In the genomic region with DNA sequence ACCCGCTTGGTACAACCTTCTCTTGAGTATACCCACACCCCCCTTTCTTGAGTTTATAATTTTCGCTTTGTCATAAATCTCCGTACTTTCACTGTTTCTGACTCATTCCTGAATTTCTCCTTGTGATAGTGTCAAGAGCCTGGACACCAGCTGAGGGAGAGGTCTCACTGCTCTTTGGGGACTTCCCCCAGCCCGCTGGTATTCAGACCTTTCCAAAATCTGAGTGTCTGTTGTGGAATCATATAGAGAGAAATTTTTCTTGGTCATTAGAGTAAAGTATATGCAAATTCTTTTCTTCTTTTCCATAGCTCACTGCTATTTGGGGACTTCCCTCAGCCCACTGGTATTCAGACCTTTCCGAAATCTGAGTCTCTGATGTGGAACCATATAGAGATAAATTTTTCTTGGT, we compare ENCODE assay signal across 13 cellular contexts. TPM values are rescaled to one million over a fixed set of nuclear protein-coding genes. Genes with fewer than 3 reads are reported as not detected.
DNase-seq lines count a peak whose midpoint lies in the region; ATAC-seq, FAIRE-seq and TF ChIP-seq lines count a peak whose summit lies in the region.
"Had no signal": no experiment of that assay in that cellular context is flagged by ENCODE, and none has a peak within 500 bp of the region (broad histone marks: within the 10 kb centered on the region; RNA-seq: fewer than 3 reads in every experiment).

No MANE protein-coding gene starts in this region.

- H3K27ac Mint-ChIP-seq in activated CD4-positive, alpha-beta memory T cell treated with anti-CD3 and anti-CD28 coated beads for 36 hours: no peak overlapping the region
- no peak overlapping the region for H3K27ac Mint-ChIP-seq in activated CD4-positive, alpha-beta memory T cell treated with anti-CD3 and anti-CD28 coated beads, Interleukin-2, amount 10 ng/mL, durations not matched to agents 7 days and 5 days
- peak overlapping the region in 3 of 6 donors; percentile 25 to 79 (median 44) for H3K27ac Mint-ChIP-seq in naive B cell
- H3K27ac Mint-ChIP-seq: endodermal cell; progenitor cell of endocrine pancreas; T-helper 1 cell treated with Interleukin-12 subunit alpha and Interleukin-12 subunit beta and Interleukin-4 antibody, amounts not matched to agents 30 μg/mL and 1 μg/mL, for 36 hours had no signal

- no peaks in the 10 kb centered on the region for H3K27me3 Mint-ChIP-seq in activated CD4-positive, alpha-beta memory T cell treated with anti-CD3 and anti-CD28 coated beads for 36 hours
- H3K27me3 Mint-ChIP-seq in activated CD4-positive, alpha-beta memory T cell treated with anti-CD3 and anti-CD28 coated beads, Interleukin-2, amount 10 ng/mL, durations not matched to agents 7 days and 5 days: peaks cover 5% of the 10 kb centered on the region
- H3K27me3 Mint-ChIP-seq in naive B cell: no peaks in the 10 kb centered on the region
- H3K27me3 Mint-ChIP-seq: progenitor cell of endocrine pancreas had no signal

- H3K4me1 Mint-ChIP-seq in activated CD4-positive, alpha-beta memory T cell treated with anti-CD3 and anti-CD28 coated beads for 36 hours (ENCODE audit: low read depth): peaks cover 33% of the 10 kb centered on the region
- H3K4me1 Mint-ChIP-seq in activated CD4-positive, alpha-beta memory T cell treated with anti-CD3 and anti-CD28 coated beads, Interleukin-2, amount 10 ng/mL, durations not matched to agents 7 days and 5 days: peaks cover 8% of the 10 kb centered on the region
- H3K4me1 Mint-ChIP-seq in naive B cell: peaks cover 38 to 54% (median 47%) of the 10 kb centered on the region in 3 donors
- H3K4me1 Mint-ChIP-seq: endodermal cell had no signal

- H3K36me3 Mint-ChIP-seq in activated CD4-positive, alpha-beta memory T cell treated with anti-CD3 and anti-CD28 coated beads for 36 hours: peaks cover 6% of the 10 kb centered on the region
- peaks cover 3% of the 10 kb centered on the region for H3K36me3 Mint-ChIP-seq in activated CD4-positive, alpha-beta memory T cell treated with anti-CD3 and anti-CD28 coated beads, Interleukin-2, amount 10 ng/mL, durations not matched to agents 7 days and 5 days (ENCODE audit: low read depth)
- peaks cover 11 to 12% of the 10 kb centered on the region in 2 donors for H3K36me3 Mint-ChIP-seq in naive B cell

- DNase-seq in activated CD4-positive, alpha-beta memory T cell treated with anti-CD3 and anti-CD28 coated beads for 36 hours: peak; percentile 41
- no peak for DNase-seq in activated CD4-positive, alpha-beta memory T cell treated with anti-CD3 and anti-CD28 coated beads, Interleukin-2, amount 10 ng/mL, durations not matched to agents 7 days and 5 days
- DNase-seq in naive B cell (no peak), pons (ENCODE audit: low spot score) (no peak), D721Med (ENCODE audit: insufficient read length, low spot score) (no peak)
- DNase-seq: ACHN, endodermal cell, NCI-H2029 treated with DMSO at 0.1 percent for 48 hours had no signal

- peaks cover 8% of the 10 kb centered on the region for H3K9me3 Mint-ChIP-seq in activated CD4-positive, alpha-beta memory T cell treated with anti-CD3 and anti-CD28 coated beads for 36 hours
- peaks cover 3% of the 10 kb centered on the region for H3K9me3 Mint-ChIP-seq in activated CD4-positive, alpha-beta memory T cell treated with anti-CD3 and anti-CD28 coated beads, Interleukin-2, amount 10 ng/mL, durations not matched to agents 7 days and 5 days
- peaks cover 0 to 8% (median 5%) of the 10 kb centered on the region in 7 donors for H3K9me3 Mint-ChIP-seq in naive B cell
- H3K9me3 Mint-ChIP-seq: T-helper 1 cell treated with Interleukin-12 subunit alpha and Interleukin-12 subunit beta and Interleukin-4 antibody, amounts not matched to agents 30 μg/mL and 1 μg/mL, for 36 hours had no signal

- CTCF ChIA-PET in activated CD4-positive, alpha-beta memory T cell treated with anti-CD3 and anti-CD28 coated beads for 36 hours (lab: Charles Lee): no interaction called here
- CTCF ChIA-PET in activated CD4-positive, alpha-beta memory T cell treated with anti-CD3 and anti-CD28 coated beads, Interleukin-2, amount 10 ng/mL, durations not matched to agents 7 days and 5 days (lab: Charles Lee): no interaction called here

- H3K4me3 Mint-ChIP-seq in activated CD4-positive, alpha-beta memory T cell treated with anti-CD3 and anti-CD28 coated beads for 36 hours: no peak overlapping the region
- H3K4me3 Mint-ChIP-seq in activated CD4-positive, alpha-beta memory T cell treated with anti-CD3 and anti-CD28 coated beads, Interleukin-2, amount 10 ng/mL, durations not matched to agents 7 days and 5 days: no peak overlapping the region
- peak overlapping the region in 7 of 8 donors; percentile 57 to 86 (median 59) for H3K4me3 Mint-ChIP-seq in naive B cell
- H3K4me3 Mint-ChIP-seq: endodermal cell; T-helper 1 cell treated with Interleukin-12 subunit alpha and Interleukin-12 subunit beta and Interleukin-4 antibody, amounts not matched to agents 30 μg/mL and 1 μg/mL, for 36 hours had no signal

- peak; percentile 79 for ATAC-seq in GM21360 (IDR thresholded peaks at IDR 0.05; ENCODE audit: unreplicated experiment)
- peak; percentile 58 for ATAC-seq in HG03354 (IDR thresholded peaks at IDR 0.05; ENCODE audit: poor library complexity, severe bottlenecking, unreplicated experiment)
- peak; percentile 46 to 73 for ATAC-seq in naive B cell (ENCODE audit: low read depth in 2 of 2)
- no peak for ATAC-seq in HG03135 (IDR thresholded peaks at IDR 0.05; ENCODE audit: unreplicated experiment)

- no peak for FAIRE-seq in D721Med (lab: Jason Lieb, UNC)

- POLR2A ChIA-PET in activated CD4-positive, alpha-beta memory T cell treated with anti-CD3 and anti-CD28 coated beads for 36 hours (lab: Charles Lee): interaction anchor here (1.3 kb wide), 1 partner anchor 55 kb away, joined by 4 read pairs; a partner anchor contains a TSS
- POLR2A ChIA-PET in activated CD4-positive, alpha-beta memory T cell treated with anti-CD3 and anti-CD28 coated beads, Interleukin-2, amount 10 ng/mL, durations not matched to agents 7 days and 5 days (lab: Charles Lee): no interaction called here

- intact Hi-C loops in activated CD4-positive, alpha-beta memory T cell treated with anti-CD3 and anti-CD28 coated beads for 36 hours (cut with micrococcal nuclease): no loop called here

- no peak for TF ChIP-seq CTCF in D721Med (IDR thresholded peaks at IDR 0.05; ENCODE audit: insufficient read depth, missing control alignments)

RNA-seq across cellular contexts. Expression of a gene that starts 55.3 kb away (rescaled TPM):
- 10 to 100 TPM; 22.7 to 25.3 TPM for total RNA-seq in activated CD4-positive, alpha-beta memory T cell treated with anti-CD3 and anti-CD28 coated beads for 36 hours
- 10 to 100 TPM; 33.1 to 35.3 TPM for total RNA-seq in activated CD4-positive, alpha-beta memory T cell treated with anti-CD3 and anti-CD28 coated beads, Interleukin-2, amount 10 ng/mL, durations not matched to agents 7 days and 5 days
- 10 to 100 TPM in 5 of 6 donors, 1 to 10 TPM in 1; 7.4 to 25.4 (median 15.5) TPM for polyA plus RNA-seq in naive B cell (ENCODE audit: low read depth in 6 of 6)

Comparison
In these comparisons a context has a peak if more than half of its experiments do, and no peak if none do; other contexts are left out.
1. H3K4me3 Mint-ChIP-seq: peak in naive B cell (7 of 8); none in activated CD4-positive, alpha-beta memory T cell treated with anti-CD3 and anti-CD28 coated beads for 36 hours (single experiment) and activated CD4-positive, alpha-beta memory T cell treated with anti-CD3 and anti-CD28 coated beads, Interleukin-2, amount 10 ng/mL, durations not matched to agents 7 days and 5 days (single experiment).